ENCODE assay signal across 15 cellular contexts in genomic region chr19:1901940-1902404, GRCh38. TPM values are rescaled to one million over a fixed set of nuclear protein-coding genes. Genes with fewer than 3 reads are reported as not detected.
DNase-seq lines count a peak whose midpoint lies in the region; ATAC-seq and TF ChIP-seq lines count a peak whose summit lies in the region.
"Had no signal": no experiment of that assay in that cellular context is flagged by ENCODE, and none has a peak within 500 bp of the region (broad histone marks: within the 10 kb centered on the region; RNA-seq: fewer than 3 reads in every experiment).

No MANE protein-coding gene starts in this region.

- H3K27me3 ChIP-seq in liver (ENCODE audit: control insufficient read depth in 4 of 4, insufficient read depth in 4 of 4, low read length in 3 of 4) (no peaks in the 10 kb centered on the region), suprapubic skin (no peaks in the 10 kb centered on the region)
- H3K27me3 ChIP-seq: colonic mucosa had no signal

- POLR2A ChIA-PET in WTC11 (lab: Charles Lee): no interaction called here

- H3K9me3 ChIP-seq in liver (ENCODE audit: control insufficient read depth in 4 of 4, low read length in 3 of 4) (no peaks in the 10 kb centered on the region), suprapubic skin (no peaks in the 10 kb centered on the region)
- H3K9me3 ChIP-seq: colonic mucosa, HAP-1 had no signal

- H3K4me1 ChIP-seq in liver (ENCODE audit: control insufficient read depth in 4 of 4, insufficient read depth in 4 of 4, low read length in 3 of 4): peaks cover 3 to 12% (median 7%) of the 10 kb centered on the region in 4 donors
- peaks cover 36% of the 10 kb centered on the region for H3K4me1 ChIP-seq in suprapubic skin

- H3K4me3 ChIP-seq in NB4 (ENCODE audit: low read depth, low read length): no peak overlapping the region
- H3K4me3 ChIP-seq in liver (ENCODE audit: low read depth in 1 of 3, low read length in 3 of 3): no peak overlapping the region
- H3K4me3 ChIP-seq in suprapubic skin: no peak overlapping the region
- H3K4me3 ChIP-seq: colonic mucosa, HAP-1 had no signal

- TF ChIP-seq CTCF in NB4 (IDR thresholded peaks at IDR 0.05; ENCODE audit: low read depth, low read length) (no peak), WTC11 (IDR thresholded peaks at IDR 0.05) (no peak), liver (IDR thresholded peaks at IDR 0.05; ENCODE audit: low read depth, low read length, missing input control) (no peak), suprapubic skin (IDR thresholded peaks at IDR 0.05) (no peak)

- ATAC-seq in WTC11 (no peak), GM19035 (IDR thresholded peaks at IDR 0.05; ENCODE audit: unreplicated experiment) (no peak), HG02852 (IDR thresholded peaks at IDR 0.05; ENCODE audit: unreplicated experiment) (no peak)
- ATAC-seq: stimulated activated naive B cell treated with anti-CD40 and anti-IgM and Interleukin-4, amounts not matched to agents 10 μg/mL and 1 μg/mL and 100 μg/mL, for 72 hours had no signal

- H3K27ac Mint-ChIP-seq in WTC11: no peak overlapping the region
- H3K27ac Mint-ChIP-seq: activated CD4-positive, alpha-beta memory T cell treated with anti-CD3 and anti-CD28 coated beads, Interleukin-2, amount 10 ng/mL, durations not matched to agents 7 days and 5 days; memory B cell; stimulated activated naive B cell treated with anti-CD40 and anti-IgM and Interleukin-4, amounts not matched to agents 10 μg/mL and 1 μg/mL and 100 μg/mL, for 72 hours had no signal

- TF ChIP-seq RAD21 in liver (IDR thresholded peaks at IDR 0.05): no peak

- CTCF ChIA-PET in WTC11 (lab: Charles Lee): interaction anchor here (0.6 kb wide), 1 partner anchor 43 kb away, joined by 4 read pairs; no protein-coding TSS in a partner anchor

- peaks cover 5% of the 10 kb centered on the region; the same call in 1 of the 2 replicates for H3K27me3 Mint-ChIP-seq in WTC11 (ENCODE audit: low read depth)
- H3K27me3 Mint-ChIP-seq: activated CD4-positive, alpha-beta memory T cell treated with anti-CD3 and anti-CD28 coated beads, Interleukin-2, amount 10 ng/mL, durations not matched to agents 7 days and 5 days; memory B cell; stimulated activated naive B cell treated with anti-CD40 and anti-IgM and Interleukin-4, amounts not matched to agents 10 μg/mL and 1 μg/mL and 100 μg/mL, for 72 hours had no signal

- no peak overlapping the region for H3K4me3 Mint-ChIP-seq in WTC11
- H3K4me3 Mint-ChIP-seq: activated CD4-positive, alpha-beta memory T cell treated with anti-CD3 and anti-CD28 coated beads, Interleukin-2, amount 10 ng/mL, durations not matched to agents 7 days and 5 days; memory B cell; stimulated activated naive B cell treated with anti-CD40 and anti-IgM and Interleukin-4, amounts not matched to agents 10 μg/mL and 1 μg/mL and 100 μg/mL, for 72 hours had no signal

- H3K27ac ChIP-seq in liver (ENCODE audit: low read depth in 1 of 2, low read length in 2 of 2): peak overlapping the region; percentile 48 to 56
- H3K27ac ChIP-seq in suprapubic skin: peak overlapping the region; percentile 38
- H3K27ac ChIP-seq: C4-2B had no signal

- no peaks in the 10 kb centered on the region for H3K36me3 Mint-ChIP-seq in WTC11
- H3K36me3 Mint-ChIP-seq: memory B cell had no signal

- no peaks in the 10 kb centered on the region for H3K9me3 Mint-ChIP-seq in WTC11
- H3K9me3 Mint-ChIP-seq: activated CD4-positive, alpha-beta memory T cell treated with anti-CD3 and anti-CD28 coated beads, Interleukin-2, amount 10 ng/mL, durations not matched to agents 7 days and 5 days; memory B cell; stimulated activated naive B cell treated with anti-CD40 and anti-IgM and Interleukin-4, amounts not matched to agents 10 μg/mL and 1 μg/mL and 100 μg/mL, for 72 hours had no signal

- no peaks in the 10 kb centered on the region for H3K36me3 ChIP-seq in liver (ENCODE audit: control insufficient read depth in 4 of 4, insufficient read depth in 3 of 4, low read depth in 1 of 4, low read length in 3 of 4)
- H3K36me3 ChIP-seq in suprapubic skin: no peaks in the 10 kb centered on the region
- H3K36me3 ChIP-seq: colonic mucosa had no signal

- no peak for TF ChIP-seq EP300 in suprapubic skin (IDR thresholded peaks at IDR 0.05)

- TF ChIP-seq POLR2A in NB4 (IDR thresholded peaks at IDR 0.05; ENCODE audit: extremely low read depth, insufficient read length) (no peak), suprapubic skin (IDR thresholded peaks at IDR 0.05) (no peak)

- DNase-seq in NB4 (ENCODE audit: low read depth): peak; percentile 85
- no peak for DNase-seq in WTC11 (ENCODE audit: low spot score)
- DNase-seq in suprapubic skin (ENCODE audit: low spot score in 2 of 2): no peak
- no peak for DNase-seq in stimulated activated CD4-positive, alpha-beta T cell treated with anti-CD3 and anti-CD28 coated beads, Interleukin-12 subunit alpha, Interleukin-12 subunit beta, amount 100 ng/mL, for 4 hours
- DNase-seq: activated CD4-positive, alpha-beta memory T cell treated with anti-CD3 and anti-CD28 coated beads, Interleukin-2, amount 10 ng/mL, durations not matched to agents 7 days and 5 days; colonic mucosa; NCI-H1048; NCI-H2227 treated with DMSO at 0.1 percent for 48 hours; stimulated activated naive B cell treated with anti-CD40 and anti-IgM and Interleukin-4, amounts not matched to agents 10 μg/mL and 1 μg/mL and 100 μg/mL, for 72 hours had no signal

- no peak overlapping the region for H3K9ac ChIP-seq in liver (ENCODE audit: low read depth in 1 of 2, low read length in 2 of 2)

- peaks cover 21% of the 10 kb centered on the region for H3K4me1 Mint-ChIP-seq in WTC11

- WGBS in liver: 61% methylated on average over 16 of the region's 16 CpGs
- 81% methylated on average over 16 of the region's 16 CpGs for WGBS in suprapubic skin

TF ChIP-seq in WTC11, 78 proteins besides CTCF, POLR2A, EP300 and RAD21:
- TF ChIP-seq NFYB (CRISPR knock-in tag; conservative IDR thresholded peaks at IDR 0.05; ENCODE audit: low read depth) (no peak), FOXP4 (CRISPR knock-in tag; IDR thresholded peaks at IDR 0.05) (no peak), ZNF121 (CRISPR knock-in tag; IDR thresholded peaks at IDR 0.05) (0 out of 2 replicates have a peak, but pooled peaks have one; percentile 0)

TF ChIP-seq in liver, 16 proteins besides CTCF, POLR2A, EP300 and RAD21 (continues in another document):
- TF ChIP-seq FOXA2 (IDR thresholded peaks at IDR 0.05) (no peak), GABPA (IDR thresholded peaks at IDR 0.05 in 1 of 2, conservative IDR thresholded peaks at IDR 0.05 in 1 of 2) (no peak), REST (IDR thresholded peaks at IDR 0.05) (no peak), MAX (IDR thresholded peaks at IDR 0.05) (no peak), HNF4G (IDR thresholded peaks at IDR 0.05) (no peak)

RNA-seq across cellular contexts. Expression of gene ADAT3, which starts 3.2 kb away (rescaled TPM):
- total RNA-seq in WTC11 (2021): 15.0 to 20.3 TPM (median 15.9 TPM) in 3 replicates
- 1 to 10 TPM; 1.3 to 3.3 TPM for total RNA-seq in liver
- polyA plus RNA-seq in liver: 1 to 10 TPM; 1.4 to 2.8 TPM
- 10 to 100 TPM; 13.4 to 26.7 (median 22.3) TPM for total RNA-seq in suprapubic skin

RNA-seq across cellular contexts. Expression of gene SCAMP4, which starts 3.2 kb away (rescaled TPM):
- total RNA-seq in WTC11 (2021): 81.3 to 86.1 TPM (median 86.1 TPM) in 3 replicates
- 10 to 100 TPM; 16.4 to 16.8 TPM for total RNA-seq in liver
- 10 to 100 TPM; 13.0 to 22.1 TPM for polyA plus RNA-seq in liver
- total RNA-seq in suprapubic skin: 100 to 1,000 TPM in 2 of 4 donors, 10 to 100 TPM in 2; 68.1 to 119 (median 103) TPM

RNA-seq across cellular contexts. Expression of gene ABHD17A, which starts 16.7 kb away (rescaled TPM):
- total RNA-seq in WTC11 (2021) (55.0 to 60.7 TPM (median 57.3 TPM) in 3 replicates), liver (10 to 100 TPM; 25.4 to 28.6 TPM), suprapubic skin (100 to 1,000 TPM in 3 of 4 donors, 10 to 100 TPM in 1; 82.3 to 120 (median 110) TPM)
- polyA plus RNA-seq in liver: 10 to 100 TPM in 1 of 2 donors, 1 to 10 TPM in 1; 8.1 to 30.2 TPM

RNA-seq across cellular contexts. Expression of gene KLF16, which starts 38.6 kb away (rescaled TPM):
- total RNA-seq in WTC11 (2021): 54.4 to 64.0 TPM (median 55.4 TPM) in 3 replicates
- 1 to 10 TPM; 4.4 to 7.6 TPM for total RNA-seq in liver
- polyA plus RNA-seq in liver: 10 to 100 TPM in 1 of 2 donors, 1 to 10 TPM in 1; 1.2 to 14.8 TPM
- 10 to 100 TPM; 12.1 to 30.8 (median 20.9) TPM for total RNA-seq in suprapubic skin

RNA-seq across cellular contexts. Expression of gene CSNK1G2, which starts 39.0 kb away (rescaled TPM):
- total RNA-seq in WTC11 (2021): 102 to 126 TPM (median 107 TPM) in 3 replicates
- 10 to 100 TPM; 26.5 to 30.6 TPM for total RNA-seq in liver
- polyA plus RNA-seq in liver: 10 to 100 TPM in 1 of 2 donors, 1 to 10 TPM in 1; 3.5 to 21.3 TPM
- 10 to 100 TPM; 46.1 to 89.0 (median 59.3) TPM for total RNA-seq in suprapubic skin
